Comparison of ENCODE assay signal across 14 cellular contexts in the genomic region with DNA sequence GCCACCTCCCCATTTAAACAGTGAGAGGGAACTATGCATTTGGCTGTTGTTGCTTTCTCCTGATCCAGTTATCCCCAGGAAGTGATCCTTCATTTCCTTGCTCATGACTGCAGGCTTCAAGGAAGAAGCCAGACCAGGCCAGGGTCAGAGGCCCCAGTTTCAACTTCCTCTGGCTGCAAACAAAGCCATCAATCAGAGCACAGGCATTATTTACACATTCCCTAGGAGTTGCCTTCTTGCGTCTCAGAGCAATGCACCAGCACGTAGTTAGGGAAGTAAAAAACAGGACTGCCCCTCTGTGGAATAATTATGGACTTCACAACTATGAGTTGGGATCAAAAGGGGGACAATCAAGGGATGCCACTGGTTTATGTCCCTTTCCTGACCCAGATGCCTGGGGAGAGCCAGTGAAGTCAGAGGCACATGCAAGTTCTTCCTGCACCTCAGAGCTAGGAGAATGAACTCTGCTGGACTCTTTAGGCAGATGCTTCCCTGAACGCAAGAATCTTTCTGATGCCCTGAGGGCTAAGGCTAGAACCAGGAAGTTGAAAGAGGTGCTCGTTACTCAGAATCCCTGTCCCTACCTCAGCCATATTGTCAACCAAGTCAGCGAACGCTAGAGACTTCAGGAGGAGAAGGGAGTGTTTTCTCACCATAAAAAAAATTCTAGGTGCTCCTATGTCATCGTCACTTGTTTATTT.
DNase-seq lines count a peak whose midpoint lies in the region; ATAC-seq and TF ChIP-seq lines count a peak whose summit lies in the region.
"Had no signal": no experiment of that assay in that cellular context is flagged by ENCODE, and none has a peak within 500 bp of the region (broad histone marks: within the 10 kb centered on the region; RNA-seq: fewer than 3 reads in every experiment).

No MANE protein-coding gene starts in this region.

- DNase-seq in NCI-H226 (peak; percentile 35), endothelial cell (ENCODE audit: low spot score) (peak; percentile 37), lower lobe of right lung (no peak), AG08395 (ENCODE audit: low spot score) (no peak), DMS114 treated with DMSO at 0.1 percent for 48 hours (lab: John Stamatoyannopoulos, UW; ENCODE audit: unreplicated experiment) (no peak)
- DNase-seq in activated CD4-positive, CD25-positive, alpha-beta regulatory T cell (lab: John Stamatoyannopoulos, UW) = no peak
- DNase-seq: activated CD4-positive, alpha-beta memory T cell treated with anti-CD3 and anti-CD28 coated beads, Interleukin-2, amount 10 ng/mL, durations not matched to agents 7 days and 5 days; activated naive CD4-positive, alpha-beta T cell treated with Interleukin-2 at 50 U/mL for 16 hours; NCI-H1694 treated with DMSO at 0.1 percent for 48 hours; stimulated activated CD4-positive, alpha-beta T cell treated with anti-CD3 and anti-CD28 coated beads, Interleukin-1b, Interleukin-23, amount 100 ng/mL, for 48 hours; stimulated activated naive CD4-positive, alpha-beta T cell treated with Interleukin-2 at 50 U/mL for 16 hours; T-helper 1 cell had no signal

- no peaks in the 10 kb centered on the region for H3K27me3 ChIP-seq in lower lobe of right lung (ENCODE audit: low read depth)
- no peaks in the 10 kb centered on the region for H3K27me3 ChIP-seq in subcutaneous abdominal adipose tissue (ENCODE audit: control insufficient read depth in 5 of 5, insufficient read depth in 4 of 5, low read length in 5 of 5)
- H3K27me3 ChIP-seq: neutrophil had no signal

- H3K27ac ChIP-seq in lower lobe of right lung = peak overlapping the region; percentile 32
- H3K27ac ChIP-seq in subcutaneous abdominal adipose tissue (ENCODE audit: low read depth, low read length) = peak overlapping the region; percentile 43
- H3K27ac ChIP-seq: neutrophil had no signal

- H3K9me3 ChIP-seq in lower lobe of right lung = no peaks in the 10 kb centered on the region
- no peaks in the 10 kb centered on the region for H3K9me3 ChIP-seq in subcutaneous abdominal adipose tissue (ENCODE audit: control insufficient read depth in 5 of 5, low read length in 5 of 5)
- H3K9me3 ChIP-seq: neutrophil had no signal

- H3K36me3 ChIP-seq in lower lobe of right lung (no peaks in the 10 kb centered on the region), subcutaneous abdominal adipose tissue (ENCODE audit: control insufficient read depth in 5 of 5, insufficient read depth in 5 of 5, low read length in 5 of 5) (no peaks in the 10 kb centered on the region)
- H3K36me3 ChIP-seq: neutrophil had no signal

- peak; percentile 70 to 80 for ATAC-seq in lower lobe of right lung

- TF ChIP-seq CTCF in endothelial cell (IDR thresholded peaks at IDR 0.05; ENCODE audit: unreplicated experiment) (no peak), lower lobe of right lung (IDR thresholded peaks at IDR 0.05) (no peak)

- peak overlapping the region; percentile 92 for H3K27ac Mint-ChIP-seq in endothelial cell (ENCODE audit: unreplicated experiment)
- H3K27ac Mint-ChIP-seq: activated CD4-positive, alpha-beta memory T cell treated with anti-CD3 and anti-CD28 coated beads, Interleukin-2, amount 10 ng/mL, durations not matched to agents 7 days and 5 days had no signal

- H3K9me3 Mint-ChIP-seq in endothelial cell (ENCODE audit: unreplicated experiment) = no peaks in the 10 kb centered on the region
- H3K9me3 Mint-ChIP-seq: activated CD4-positive, alpha-beta memory T cell treated with anti-CD3 and anti-CD28 coated beads, Interleukin-2, amount 10 ng/mL, durations not matched to agents 7 days and 5 days had no signal

- H3K4me3 Mint-ChIP-seq in endothelial cell (ENCODE audit: unreplicated experiment) = no peak overlapping the region
- H3K4me3 Mint-ChIP-seq: activated CD4-positive, alpha-beta memory T cell treated with anti-CD3 and anti-CD28 coated beads, Interleukin-2, amount 10 ng/mL, durations not matched to agents 7 days and 5 days had no signal

- intact Hi-C loops in lower lobe of right lung (cut with DNase I) = no loop called here

- H3K4me1 ChIP-seq in lower lobe of right lung = peaks cover 14% of the 10 kb centered on the region
- peaks cover 8 to 27% (median 18%) of the 10 kb centered on the region in 5 donors for H3K4me1 ChIP-seq in subcutaneous abdominal adipose tissue (ENCODE audit: control insufficient read depth in 5 of 5, insufficient read depth in 5 of 5, low read length in 5 of 5)

- H3K27me3 Mint-ChIP-seq in endothelial cell (ENCODE audit: unreplicated experiment) = peaks cover 2% of the 10 kb centered on the region

- H3K4me3 ChIP-seq in lower lobe of right lung = no peak overlapping the region
- no peak overlapping the region for H3K4me3 ChIP-seq in subcutaneous abdominal adipose tissue (ENCODE audit: low read depth in 1 of 5, low read length in 5 of 5)

- peaks cover 24% of the 10 kb centered on the region for H3K4me1 Mint-ChIP-seq in endothelial cell (ENCODE audit: unreplicated experiment)
- H3K4me1 Mint-ChIP-seq: activated CD4-positive, alpha-beta memory T cell treated with anti-CD3 and anti-CD28 coated beads, Interleukin-2, amount 10 ng/mL, durations not matched to agents 7 days and 5 days had no signal

- H3K9ac ChIP-seq in subcutaneous abdominal adipose tissue (ENCODE audit: low read length in 5 of 5) = no peak overlapping the region

- no peaks in the 10 kb centered on the region for H3K36me3 Mint-ChIP-seq in endothelial cell (ENCODE audit: low read depth, unreplicated experiment)

Comparison
In these comparisons a context has a peak if more than half of its experiments do, and no peak if none do; other contexts are left out.
1. DNase-seq: peak in NCI-H226 (single experiment) and endothelial cell (single experiment); none in lower lobe of right lung (single experiment), activated CD4-positive, CD25-positive, alpha-beta regulatory T cell (0 of 4), AG08395 (single experiment) and DMS114 treated with DMSO at 0.1 percent for 48 hours (single experiment).